ENCODE assay signal across 1 cellular context in genomic region chr20:35773154-35773751, GRCh38.
TF ChIP-seq lines count a peak whose summit lies in the region.

No MANE protein-coding gene starts in this region.

TF ChIP-seq in GM12878, 131 proteins besides CTCF, POLR2A, EP300 and RAD21 (continued from another document):
- TF ChIP-seq, protein P1, sequence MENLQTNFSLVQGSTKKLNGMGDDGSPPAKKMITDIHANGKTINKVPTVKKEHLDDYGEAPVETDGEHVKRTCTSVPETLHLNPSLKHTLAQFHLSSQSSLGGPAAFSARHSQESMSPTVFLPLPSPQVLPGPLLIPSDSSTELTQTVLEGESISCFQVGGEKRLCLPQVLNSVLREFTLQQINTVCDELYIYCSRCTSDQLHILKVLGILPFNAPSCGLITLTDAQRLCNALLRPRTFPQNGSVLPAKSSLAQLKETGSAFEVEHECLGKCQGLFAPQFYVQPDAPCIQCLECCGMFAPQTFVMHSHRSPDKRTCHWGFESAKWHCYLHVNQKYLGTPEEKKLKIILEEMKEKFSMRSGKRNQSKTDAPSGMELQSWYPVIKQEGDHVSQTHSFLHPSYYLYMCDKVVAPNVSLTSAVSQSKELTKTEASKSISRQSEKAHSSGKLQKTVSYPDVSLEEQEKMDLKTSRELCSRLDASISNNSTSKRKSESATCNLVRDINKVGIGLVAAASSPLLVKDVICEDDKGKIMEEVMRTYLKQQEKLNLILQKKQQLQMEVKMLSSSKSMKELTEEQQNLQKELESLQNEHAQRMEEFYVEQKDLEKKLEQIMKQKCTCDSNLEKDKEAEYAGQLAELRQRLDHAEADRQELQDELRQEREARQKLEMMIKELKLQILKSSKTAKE (IDR thresholded peaks at IDR 0.05; ENCODE audit: low read depth, poor library complexity, severe bottlenecking), result no peak
TF ChIP-seq in GM12878: peak in this region for 26.
